ENCODE assay signal across 8 cellular contexts in the genomic region with DNA sequence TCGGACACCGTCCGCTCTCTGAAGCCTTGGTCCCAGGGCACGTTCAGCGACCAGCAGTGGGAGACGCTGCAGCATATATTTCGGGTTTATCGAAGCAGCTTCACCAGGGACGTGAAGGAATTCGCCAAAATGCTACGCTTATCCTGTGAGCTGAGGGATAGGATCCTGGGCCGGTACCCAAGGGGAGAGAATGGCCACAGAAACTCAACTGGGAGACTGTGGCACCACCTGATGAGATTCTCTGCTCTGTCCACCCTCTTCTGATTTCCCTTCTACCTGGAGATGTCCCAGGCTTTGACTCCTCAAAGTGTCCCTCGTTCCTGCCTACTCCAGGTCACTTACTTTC. TPM values are rescaled to one million over a fixed set of nuclear protein-coding genes. Genes with fewer than 3 reads are reported as not detected.
A peak's percentile ranks its signal among the peaks of the same experiment; 100 is the strongest.
DNase-seq lines count a peak whose midpoint lies in the region; ATAC-seq and TF ChIP-seq lines count a peak whose summit lies in the region.

No MANE protein-coding gene starts in this region.

- no peaks in the 10 kb centered on the region for H3K9me2 ChIP-seq in Karpas-422 (replicated peaks; ENCODE audit: insufficient read depth, low read length)

- H3K4me2 ChIP-seq in Karpas-422 (ENCODE audit: low read depth, low read length, poor library complexity, severe bottlenecking): peak overlapping the region; percentile 77

- 18% methylated on average over 13 of the region's 13 CpGs for WGBS in ectodermal cell, 2 experiments

- H3K36me3 Mint-ChIP-seq in nephron progenitor cell (ENCODE audit: low read depth): peaks cover 20% of the 10 kb centered on the region

- H3K27ac ChIP-seq in A673 (ENCODE audit: low read depth, low read length, poor library complexity, severe bottlenecking) (no peak overlapping the region), Karpas-422 (ENCODE audit: low read length) (no peak overlapping the region), ectodermal cell (ENCODE audit: insufficient read depth, low read depth, low read length, poor library complexity, severe bottlenecking) (no peak overlapping the region)

- ATAC-seq in HG03565 (IDR thresholded peaks at IDR 0.05; ENCODE audit: unreplicated experiment) (no peak), HG02623 (IDR thresholded peaks at IDR 0.05; ENCODE audit: unreplicated experiment) (no peak)

- H3K9me3 Mint-ChIP-seq in nephron progenitor cell: peaks cover 5% of the 10 kb centered on the region

- no peaks in the 10 kb centered on the region for H3K79me2 ChIP-seq in Karpas-422 (ENCODE audit: low read length)

- H3K4me1 Mint-ChIP-seq in nephron progenitor cell: peaks cover 48% of the 10 kb centered on the region

- H3K9me3 ChIP-seq in A673 (ENCODE audit: low read depth, low read length, poor library complexity, severe bottlenecking) (no peaks in the 10 kb centered on the region), Karpas-422 (ENCODE audit: low read length) (no peaks in the 10 kb centered on the region), ectodermal cell (ENCODE audit: control insufficient read depth, low read length) (no peaks in the 10 kb centered on the region)

- intact Hi-C loops in A673 (cut with micrococcal nuclease; ENCODE audit: unreplicated experiment): loop anchor here (10.0 kb wide), 1 partner anchor 823 kb away; a partner anchor contains a TSS

- H3K4me1 ChIP-seq in A673 (ENCODE audit: insufficient read depth, low read length, poor library complexity, severe bottlenecking): peaks cover 18% of the 10 kb centered on the region
- peaks cover 46% of the 10 kb centered on the region for H3K4me1 ChIP-seq in Karpas-422 (ENCODE audit: low read length)
- H3K4me1 ChIP-seq in ectodermal cell (ENCODE audit: control insufficient read depth, insufficient read depth, low read length): no peaks in the 10 kb centered on the region

- POLR2A ChIA-PET in A673 (lab: Charles Lee; ENCODE audit: low non-redundant PET): interaction anchor here (0.7 kb wide), 1 partner anchor 56 kb away, joined by 3 read pairs; no protein-coding TSS in a partner anchor

- BruUV-seq in A673 (replicated peaks; lab: Mats Ljungman, UMichigan): no TSS peak

- H3K27me3 ChIP-seq in A673 (replicated peaks; ENCODE audit: insufficient read depth, low read depth, low read length, poor library complexity): peaks cover 10% of the 10 kb centered on the region
- H3K27me3 ChIP-seq in Karpas-422 (ENCODE audit: low read length): no peaks in the 10 kb centered on the region
- peaks cover 85% of the 10 kb centered on the region for H3K27me3 ChIP-seq in ectodermal cell (ENCODE audit: control insufficient read depth, insufficient read depth, low read length, poor library complexity, severe bottlenecking)

- peaks cover 44% of the 10 kb centered on the region for H3K27me3 Mint-ChIP-seq in nephron progenitor cell (ENCODE audit: low read depth, poor library complexity)

- H3K4me3 ChIP-seq in A673 (ENCODE audit: low read depth, low read length, poor library complexity, severe bottlenecking): peak overlapping the region; percentile 53
- H3K4me3 ChIP-seq in Karpas-422 (ENCODE audit: low read length): peak overlapping the region; percentile 67; the same call in 1 of the 2 replicates
- H3K4me3 ChIP-seq in ectodermal cell (ENCODE audit: insufficient read depth, low read depth, low read length): peak overlapping the region; percentile 49

- no peak for DNase-seq in A673 (ENCODE audit: low spot score)
- no peak for DNase-seq in Karpas-422
- DNase-seq in nephron progenitor cell: no peak
- no peak for DNase-seq in islet precursor cell
- DNase-seq in A172 (ENCODE audit: low spot score): no peak

- no peak overlapping the region for H3K27ac Mint-ChIP-seq in nephron progenitor cell

- H2AFZ ChIP-seq in Karpas-422 (ENCODE audit: low read length): no peak overlapping the region

- TF ChIP-seq CTCF in A673 (conservative IDR thresholded peaks at IDR 0.05; ENCODE audit: low read depth, low read length) (no peak), nephron progenitor cell (IDR thresholded peaks at IDR 0.05) (no peak)

- H3K9ac ChIP-seq in Karpas-422 (ENCODE audit: low read length): no peak overlapping the region

- H3K4me3 Mint-ChIP-seq in nephron progenitor cell: peak overlapping the region; percentile 97

- CTCF ChIA-PET in A673 (lab: Charles Lee): no interaction called here

- H4K20me1 ChIP-seq in Karpas-422 (ENCODE audit: insufficient read depth, low read depth, low read length): no peaks in the 10 kb centered on the region

- H3K36me3 ChIP-seq in A673 (ENCODE audit: insufficient read depth, low read length, poor library complexity, severe bottlenecking) (no peaks in the 10 kb centered on the region), Karpas-422 (ENCODE audit: insufficient read depth, low read length) (no peaks in the 10 kb centered on the region; the same call in 1 of the 2 replicates), ectodermal cell (ENCODE audit: control insufficient read depth, insufficient read depth, low read length) (no peaks in the 10 kb centered on the region)

RNA-seq across cellular contexts. Expression of a gene that starts 0.9 kb away (rescaled TPM):
- total RNA-seq in A673 (2021): 0.79 and 1.3 TPM in 2 replicates
- 7.1 and 7.2 TPM in 2 replicates for total RNA-seq in Karpas-422 (2014; rRNA removed; shearing (Covaris generic); ENCODE audit: low replicate concordance)
- polyA plus RNA-seq in ectodermal cell (2013, experiment 1 of 4): 0.22 TPM
- polyA plus RNA-seq in ectodermal cell (2013, experiment 2 of 4): 0.14 TPM
- 0.32 TPM for polyA plus RNA-seq in ectodermal cell (2013, experiment 3 of 4)
- polyA plus RNA-seq in ectodermal cell (2013, experiment 4 of 4): 0.20 TPM
- 1.6 and 4.4 TPM in 2 replicates for total RNA-seq in A172 (2014; rRNA removed; shearing (Covaris generic))
